12 cellular contexts compared by ENCODE assay signal in the genomic region with DNA sequence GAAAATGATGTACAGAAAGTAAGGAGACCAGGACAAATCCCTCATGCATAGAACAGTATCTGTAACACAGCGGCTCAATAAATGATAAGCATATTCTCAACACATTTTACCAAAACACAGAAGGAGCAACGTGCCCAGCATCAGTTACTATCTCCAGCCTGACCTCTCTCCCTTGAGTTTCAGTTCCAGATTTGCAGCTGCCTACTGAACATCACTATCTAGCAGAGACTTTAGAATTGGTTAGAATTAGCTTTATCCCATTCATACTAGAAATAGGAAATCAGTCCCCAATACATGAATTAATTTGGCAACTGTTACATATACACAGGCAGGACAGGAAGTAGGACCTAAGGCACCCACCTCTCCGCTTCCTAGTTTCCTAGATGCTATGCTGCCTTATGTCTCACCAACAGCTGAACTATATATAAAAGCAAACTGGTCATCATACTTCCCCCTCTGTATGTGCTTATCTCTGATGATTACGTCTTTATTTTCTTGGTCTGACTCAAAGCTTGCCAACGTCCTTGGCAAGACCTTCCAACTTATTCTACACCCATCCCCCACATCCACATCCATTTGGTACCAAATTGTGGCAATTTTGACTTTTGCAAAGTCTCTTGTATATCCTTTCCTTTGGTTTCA.
DNase-seq lines count a peak whose midpoint lies in the region; ATAC-seq, FAIRE-seq and TF ChIP-seq lines count a peak whose summit lies in the region.
"Had no signal": no experiment of that assay in that cellular context is flagged by ENCODE, and none has a peak within 500 bp of the region (broad histone marks: within the 10 kb centered on the region; RNA-seq: fewer than 3 reads in every experiment).

No MANE protein-coding gene starts in this region.

- ATAC-seq in activated T-cell treated with anti-CD3 and anti-CD28 coated beads, Interleukin-2, amount 50 U/mL, for 4 hours: no peak
- peak; percentile 34 for ATAC-seq in GM12878
- no peak for ATAC-seq in stimulated activated memory B cell treated with anti-CD40 and anti-IgM and Interleukin-4, amounts not matched to agents 10 μg/mL and 1 μg/mL and 100 μg/mL, for 72 hours
- no peak for ATAC-seq in body of pancreas
- ATAC-seq: T-cell had no signal

- intact Hi-C loops in GM12878 (cut with micrococcal nuclease; ENCODE audit: unreplicated experiment): no loop called here
- intact Hi-C loops in body of pancreas (cut with DNase I): no loop called here
- intact Hi-C loops in activated T-helper 1 cell treated with anti-CD3 and anti-CD28 coated beads, Interleukin-12 subunit alpha, Interleukin-12 subunit beta, Interleukin-2, Interleukin-4 antibody, amounts not matched to agents 30 ng/mL and 10 ng/mL and 1 ng/mL, durations not matched to agents 14 hours and 24 hours and 36 hours (cut with micrococcal nuclease): loop anchor here (10.0 kb wide), 2 partner anchors 592 to 792 kb away; a partner anchor contains a TSS

- TF ChIP-seq CTCF in GM12878 (IDR thresholded peaks at IDR 0.05 in 2 of 3, conservative IDR thresholded peaks at IDR 0.05 in 1 of 3; ENCODE audit: control insufficient read depth in 2 of 3, extremely low read depth in 1 of 3, insufficient read depth in 1 of 3, low read depth in 3 of 3, low read length in 3 of 3) (no peak), body of pancreas (IDR thresholded peaks at IDR 0.05) (no peak)

- H3K27ac ChIP-seq in GM12878 (ENCODE audit: control insufficient read depth, insufficient read depth) (no peak overlapping the region), body of pancreas (no peak overlapping the region)

- DNase-seq in activated T-cell treated with anti-CD3 and anti-CD28 coated beads, Interleukin-2, amount 50 U/mL, for 4 hours: no peak
- DNase-seq in activated T-cell treated with anti-CD3 and anti-CD28 coated beads, Interleukin-2, amount 50 U/mL, for 48 hours: no peak
- DNase-seq in NOMO-1 treated with dmso at 0.1 percent for 144 hours (lab: John Stamatoyannopoulos, UW; ENCODE audit: unreplicated experiment): peak; percentile 27
- no peak for DNase-seq in GM12878 (ENCODE audit: low read depth, low spot score)
- DNase-seq in body of pancreas: no peak
- no peak for DNase-seq in activated T-helper 1 cell treated with anti-CD3 and anti-CD28 coated beads, Interleukin-12 subunit alpha, Interleukin-12 subunit beta, Interleukin-2, Interleukin-4 antibody, amounts not matched to agents 30 ng/mL and 10 ng/mL and 1 ng/mL, durations not matched to agents 14 hours and 24 hours and 36 hours (ENCODE audit: low spot score)
- DNase-seq in NCI-H2081 (lab: John Stamatoyannopoulos, UW): no peak
- DNase-seq: immature natural killer cell, NCI-H2227 treated with DMSO at 0.1 percent for 48 hours, T-cell had no signal

- peak; percentile 83 for FAIRE-seq in GM12878 (lab: Jason Lieb, UNC)
- FAIRE-seq: endometrium had no signal

- POLR2A ChIA-PET in GM12878 (lab: Charles Lee): no interaction called here

- H3K9me3 ChIP-seq in GM12878 (replicated peaks; ENCODE audit: control insufficient read depth, insufficient read depth, low read length): no peaks in the 10 kb centered on the region
- H3K9me3 ChIP-seq in body of pancreas: no peaks in the 10 kb centered on the region

- H4K20me1 ChIP-seq in GM12878 (ENCODE audit: control insufficient read depth, insufficient read depth): no peaks in the 10 kb centered on the region

- H3K9me3 Mint-ChIP-seq in activated T-cell treated with anti-CD3 and anti-CD28 coated beads, Interleukin-2, amount 50 U/mL, for 4 hours: no peaks in the 10 kb centered on the region
- peaks cover 1% of the 10 kb centered on the region for H3K9me3 Mint-ChIP-seq in stimulated activated memory B cell treated with anti-CD40 and anti-IgM and Interleukin-4, amounts not matched to agents 10 μg/mL and 1 μg/mL and 100 μg/mL, for 72 hours
- H3K9me3 Mint-ChIP-seq in activated T-helper 1 cell treated with anti-CD3 and anti-CD28 coated beads, Interleukin-12 subunit alpha, Interleukin-12 subunit beta, Interleukin-2, Interleukin-4 antibody, amounts not matched to agents 30 ng/mL and 10 ng/mL and 1 ng/mL, durations not matched to agents 14 hours and 24 hours and 36 hours: no peaks in the 10 kb centered on the region
- H3K9me3 Mint-ChIP-seq: immature natural killer cell, T-cell had no signal

- no peak overlapping the region for H2AFZ ChIP-seq in GM12878 (ENCODE audit: control insufficient read depth, low read depth, low read length)

- no peaks in the 10 kb centered on the region for H3K27me3 Mint-ChIP-seq in activated T-cell treated with anti-CD3 and anti-CD28 coated beads, Interleukin-2, amount 50 U/mL, for 4 hours (ENCODE audit: low read depth)
- no peaks in the 10 kb centered on the region for H3K27me3 Mint-ChIP-seq in stimulated activated memory B cell treated with anti-CD40 and anti-IgM and Interleukin-4, amounts not matched to agents 10 μg/mL and 1 μg/mL and 100 μg/mL, for 72 hours
- peaks cover 2% of the 10 kb centered on the region for H3K27me3 Mint-ChIP-seq in activated T-helper 1 cell treated with anti-CD3 and anti-CD28 coated beads, Interleukin-12 subunit alpha, Interleukin-12 subunit beta, Interleukin-2, Interleukin-4 antibody, amounts not matched to agents 30 ng/mL and 10 ng/mL and 1 ng/mL, durations not matched to agents 14 hours and 24 hours and 36 hours (ENCODE audit: insufficient read depth)
- H3K27me3 Mint-ChIP-seq: T-cell had no signal

- H3K9ac ChIP-seq in GM12878 (ENCODE audit: control insufficient read depth, insufficient read depth, low read length): no peak overlapping the region

- H3K36me3 ChIP-seq in GM12878 (ENCODE audit: control insufficient read depth in 2 of 2, insufficient read depth in 2 of 2, low read length in 1 of 2) (peaks cover 1 to 10% of the 10 kb centered on the region in 2 experiments; a peak in 2 of 4 replicates), body of pancreas (replicated peaks in 1 of 2; ENCODE audit: insufficient read depth in 1 of 2, low read depth in 2 of 2) (no peaks in the 10 kb centered on the region)

- no peak for TF ChIP-seq RAD21 in GM12878 (IDR thresholded peaks at IDR 0.05; ENCODE audit: insufficient read depth, low read depth, low read length)

- peaks cover 35% of the 10 kb centered on the region for H3K79me2 ChIP-seq in GM12878 (ENCODE audit: control insufficient read depth, insufficient read depth, low read length)

- peak in 1 of 2 experiments; percentile 56; a peak in 1 of 4 replicates for TF ChIP-seq EP300 in GM12878 (IDR thresholded peaks at IDR 0.05; ENCODE audit: borderline replicate concordance in 1 of 2, control insufficient read depth in 1 of 2, low read depth in 2 of 2, low read length in 2 of 2)

- CTCF ChIA-PET in GM12878 (lab: Yijun Ruan, JAX): interaction anchor here (1.0 kb wide), 1 partner anchor 33 kb away, joined by 3 read pairs; no protein-coding TSS in a partner anchor

- no peak for TF ChIP-seq POLR2A in GM12878 (IDR thresholded peaks at IDR 0.05; ENCODE audit: low read depth, low read length)
- no peak for TF ChIP-seq POLR2A in body of pancreas (IDR thresholded peaks at IDR 0.05)

- H3K27ac Mint-ChIP-seq in stimulated activated memory B cell treated with anti-CD40 and anti-IgM and Interleukin-4, amounts not matched to agents 10 μg/mL and 1 μg/mL and 100 μg/mL, for 72 hours: peak overlapping the region; percentile 7
- no peak overlapping the region for H3K27ac Mint-ChIP-seq in activated T-helper 1 cell treated with anti-CD3 and anti-CD28 coated beads, Interleukin-12 subunit alpha, Interleukin-12 subunit beta, Interleukin-2, Interleukin-4 antibody, amounts not matched to agents 30 ng/mL and 10 ng/mL and 1 ng/mL, durations not matched to agents 14 hours and 24 hours and 36 hours
- H3K27ac Mint-ChIP-seq: immature natural killer cell, T-cell had no signal

- in situ Hi-C loops in GM12878 (cut with MboI): no loop called here

- 29% methylated on average over 5 of the region's 5 CpGs for WGBS in GM12878 (ENCODE audit: insufficient coverage, insufficient replicate concordance, low lambda C conversion rate, missing lambda C conversion rate)
- whole genome bisulfite sequencing in body of pancreas, 2 donors: 41 to 50% methylated on average over 5 of the region's 5 CpGs

- RAD21 ChIA-PET in GM12878 (lab: Charles Lee; ENCODE audit: unreplicated experiment): interaction anchor here (1.3 kb wide), 1 partner anchor 517 kb away, joined by 3 read pairs; a partner anchor contains a TSS

- no TSS peak for BruUV-seq in GM12878 (replicated peaks; lab: Mats Ljungman, UMichigan)

- SMC1A ChIA-PET in GM12878 (lab: Charles Lee; ENCODE audit: uncharacterized antibody, unreplicated experiment): interaction anchor here (0.6 to 1.8 kb wide), 3 partner anchors 11 to 567 kb away, joined by 3 to 5 read pairs (median 4); no protein-coding TSS in a partner anchor

- H3K4me2 ChIP-seq in GM12878 (ENCODE audit: control insufficient read depth, insufficient read depth): peak overlapping the region; percentile 36

- H3K4me1 Mint-ChIP-seq in activated T-cell treated with anti-CD3 and anti-CD28 coated beads, Interleukin-2, amount 50 U/mL, for 4 hours (ENCODE audit: low read depth): peaks cover 43% of the 10 kb centered on the region
- peaks cover 33% of the 10 kb centered on the region for H3K4me1 Mint-ChIP-seq in stimulated activated memory B cell treated with anti-CD40 and anti-IgM and Interleukin-4, amounts not matched to agents 10 μg/mL and 1 μg/mL and 100 μg/mL, for 72 hours
- H3K4me1 Mint-ChIP-seq in activated T-helper 1 cell treated with anti-CD3 and anti-CD28 coated beads, Interleukin-12 subunit alpha, Interleukin-12 subunit beta, Interleukin-2, Interleukin-4 antibody, amounts not matched to agents 30 ng/mL and 10 ng/mL and 1 ng/mL, durations not matched to agents 14 hours and 24 hours and 36 hours (ENCODE audit: low read depth): peaks cover 46% of the 10 kb centered on the region

- peak overlapping the region; percentile 41 for H3K4me3 Mint-ChIP-seq in activated T-cell treated with anti-CD3 and anti-CD28 coated beads, Interleukin-2, amount 50 U/mL, for 4 hours
- H3K4me3 Mint-ChIP-seq in stimulated activated memory B cell treated with anti-CD40 and anti-IgM and Interleukin-4, amounts not matched to agents 10 μg/mL and 1 μg/mL and 100 μg/mL, for 72 hours: no peak overlapping the region
- no peak overlapping the region for H3K4me3 Mint-ChIP-seq in activated T-helper 1 cell treated with anti-CD3 and anti-CD28 coated beads, Interleukin-12 subunit alpha, Interleukin-12 subunit beta, Interleukin-2, Interleukin-4 antibody, amounts not matched to agents 30 ng/mL and 10 ng/mL and 1 ng/mL, durations not matched to agents 14 hours and 24 hours and 36 hours

- H3K4me3 ChIP-seq in GM12878 (peak overlapping the region; percentile 80; the same call in 1 of the 2 replicates), body of pancreas (no peak overlapping the region)

- H3K36me3 Mint-ChIP-seq in activated T-cell treated with anti-CD3 and anti-CD28 coated beads, Interleukin-2, amount 50 U/mL, for 4 hours (ENCODE audit: insufficient read depth): peaks cover 40% of the 10 kb centered on the region
- peaks cover 37% of the 10 kb centered on the region for H3K36me3 Mint-ChIP-seq in stimulated activated memory B cell treated with anti-CD40 and anti-IgM and Interleukin-4, amounts not matched to agents 10 μg/mL and 1 μg/mL and 100 μg/mL, for 72 hours
- H3K36me3 Mint-ChIP-seq in activated T-helper 1 cell treated with anti-CD3 and anti-CD28 coated beads, Interleukin-12 subunit alpha, Interleukin-12 subunit beta, Interleukin-2, Interleukin-4 antibody, amounts not matched to agents 30 ng/mL and 10 ng/mL and 1 ng/mL, durations not matched to agents 14 hours and 24 hours and 36 hours (ENCODE audit: low read depth): peaks cover 33% of the 10 kb centered on the region

- no peaks in the 10 kb centered on the region for H3K27me3 ChIP-seq in GM12878 (replicated peaks in 1 of 2; ENCODE audit: control insufficient read depth in 2 of 2, insufficient read depth in 2 of 2, low read length in 1 of 2)
- no peaks in the 10 kb centered on the region for H3K27me3 ChIP-seq in body of pancreas

- H3K4me1 ChIP-seq in GM12878 (ENCODE audit: control insufficient read depth, insufficient read depth, low read length) (peaks cover 18% of the 10 kb centered on the region), body of pancreas (no peaks in the 10 kb centered on the region)
